In the genomic region with DNA sequence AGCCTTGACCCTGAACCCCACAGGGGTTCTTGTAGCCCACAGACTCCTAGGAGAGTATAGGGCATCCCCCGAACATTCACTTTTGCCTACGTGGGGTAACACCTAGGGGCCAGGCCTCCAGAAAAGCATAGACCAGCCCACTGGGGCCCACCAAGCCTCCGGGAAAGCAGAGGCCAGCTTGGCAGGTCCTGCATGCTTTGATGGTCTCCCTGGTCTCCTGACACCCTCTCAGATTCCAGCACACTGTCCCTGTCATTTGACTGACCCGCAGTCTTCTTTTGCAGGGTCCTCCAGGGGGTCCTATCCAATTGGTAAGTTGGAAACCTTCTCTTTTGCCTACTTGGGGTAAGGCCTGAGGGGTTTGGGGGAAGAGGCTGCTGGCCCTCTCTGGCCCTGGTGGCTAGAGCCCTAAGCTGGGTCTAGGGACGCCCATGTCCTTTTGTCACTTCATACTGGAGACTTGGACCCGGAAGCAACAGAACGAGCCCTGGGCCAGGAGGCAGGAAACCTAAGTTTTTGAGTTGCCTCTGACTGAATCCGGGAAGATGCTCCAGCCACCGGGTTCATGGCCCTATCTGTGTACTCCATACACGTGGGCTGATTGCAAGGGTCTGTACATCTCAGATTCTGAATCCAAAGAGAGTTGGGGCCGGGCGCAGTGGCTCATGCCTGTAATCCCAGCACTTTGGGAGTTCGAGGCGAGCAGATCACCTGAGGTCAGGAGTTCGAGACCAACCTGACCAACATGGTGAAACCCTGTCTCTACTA, we compare ENCODE assay signal across 33 cellular contexts. TPM values are rescaled to one million over a fixed set of nuclear protein-coding genes. Genes with fewer than 3 reads are reported as not detected.
A peak's percentile ranks its signal among the peaks of the same experiment; 100 is the strongest.
DNase-seq lines count a peak whose midpoint lies in the region; ATAC-seq and TF ChIP-seq lines count a peak whose summit lies in the region.
"Had no signal": no experiment of that assay in that cellular context is flagged by ENCODE, and none has a peak within 500 bp of the region (broad histone marks: within the 10 kb centered on the region; RNA-seq: fewer than 3 reads in every experiment).

No MANE protein-coding gene starts in this region.

- CTCF ChIA-PET in OCI-LY7 (lab: Charles Lee; ENCODE audit: unreplicated experiment) = no interaction called here

- no peak overlapping the region for H3K4me3 Mint-ChIP-seq in activated T-cell treated with anti-CD3 and anti-CD28 coated beads, Interleukin-2, amount 50 U/mL, for 24 hours
- no peak overlapping the region for H3K4me3 Mint-ChIP-seq in chondrocyte (ENCODE audit: unreplicated experiment)
- H3K4me3 Mint-ChIP-seq in osteocyte (ENCODE audit: unreplicated experiment) = no peak overlapping the region
- H3K4me3 Mint-ChIP-seq: activated T-helper 1 cell treated with anti-CD3 and anti-CD28 coated beads, Interleukin-12 subunit alpha, Interleukin-12 subunit beta, Interleukin-2, Interleukin-4 antibody, amounts not matched to agents 30 ng/mL and 10 ng/mL and 1 ng/mL, durations not matched to agents 14 hours and 24 hours and 36 hours; CD4-positive, CD25-positive, alpha-beta regulatory T cell; effector memory CD8-positive, alpha-beta T cell; IgD-negative memory B cell had no signal

- H3K27me3 Mint-ChIP-seq in activated T-cell treated with anti-CD3 and anti-CD28 coated beads, Interleukin-2, amount 50 U/mL, for 24 hours = no peaks in the 10 kb centered on the region
- no peaks in the 10 kb centered on the region for H3K27me3 Mint-ChIP-seq in chondrocyte (ENCODE audit: low read depth)
- no peaks in the 10 kb centered on the region for H3K27me3 Mint-ChIP-seq in osteocyte (ENCODE audit: unreplicated experiment)

- no peak overlapping the region for H2AFZ ChIP-seq in OCI-LY7 (ENCODE audit: low read length)

- no peak for TF ChIP-seq EP300 in transverse colon (IDR thresholded peaks at IDR 0.05; ENCODE audit: low read depth)

- no peaks in the 10 kb centered on the region for H4K20me1 ChIP-seq in OCI-LY7 (ENCODE audit: insufficient read depth, low read length)

- H3K4me1 ChIP-seq in transverse colon = no peaks in the 10 kb centered on the region
- no peaks in the 10 kb centered on the region for H3K4me1 ChIP-seq in OCI-LY7 (ENCODE audit: insufficient read depth, low read length, poor library complexity, severe bottlenecking)
- H3K4me1 ChIP-seq: breast epithelium, prostate gland, SJCRH30 had no signal

- DNase-seq in activated T-cell treated with anti-CD3 and anti-CD28 coated beads, Interleukin-2, amount 50 U/mL, for 24 hours = peak; percentile 13
- no peak for DNase-seq in activated T-cell treated with anti-CD3 and anti-CD28 coated beads, Interleukin-2, amount 50 U/mL, for 1 hour
- DNase-seq in chondrocyte (ENCODE audit: low spot score) (peak; percentile 39), osteocyte (ENCODE audit: extremely low spot score, unreplicated experiment) (peak; percentile 73), transverse colon (peak; percentile 3), activated gamma-delta T cell (lab: John Stamatoyannopoulos, UW) (no peak), OCI-LY7 (ENCODE audit: low spot score) (no peak)
- DNase-seq: 8988T; Calu3; CD4-positive, CD25-positive, alpha-beta regulatory T cell; cortex of kidney; DMS79; effector memory CD8-positive, alpha-beta T cell; mesenchymal stem cell; NCI-H446 treated with DMSO at 0.1 percent for 48 hours; NCI-H774; SJCRH30; stimulated activated CD4-positive, alpha-beta T cell treated with anti-CD3 and anti-CD28 coated beads, Interleukin-4, amount 100 ng/mL, for 1 hour; SW 1271 had no signal

- WGBS in transverse colon (ENCODE audit: low coverage in 1 of 2), 2 donors = 89% methylated on average over 15 of the region's 15 CpGs; no CpG with 5 or more reads in 1 of the 2 donors

- H3K4me2 ChIP-seq in OCI-LY7 (ENCODE audit: low read length) = no peak overlapping the region

- no peaks in the 10 kb centered on the region for H3K79me2 ChIP-seq in OCI-LY7 (ENCODE audit: insufficient read depth, low read depth, low read length)

- no peaks in the 10 kb centered on the region for H3K9me2 ChIP-seq in OCI-LY7 (ENCODE audit: insufficient read depth, low read length)

- no TSS peak for BruUV-seq in OCI-LY7 (replicated peaks; lab: Mats Ljungman, UMichigan)

- TF ChIP-seq CTCF in chondrocyte (IDR thresholded peaks at IDR 0.05) = no peak
- TF ChIP-seq CTCF in osteocyte (IDR thresholded peaks at IDR 0.05) = no peak
- no peak for TF ChIP-seq CTCF in transverse colon (IDR thresholded peaks at IDR 0.05)
- no peak for TF ChIP-seq CTCF in OCI-LY7 (conservative IDR thresholded peaks at IDR 0.05; ENCODE audit: low read length)

- H3K27me3 ChIP-seq in transverse colon = no peaks in the 10 kb centered on the region
- H3K27me3 ChIP-seq: breast epithelium, left lung, right lobe of liver, SJCRH30, upper lobe of left lung had no signal

- H3K36me3 ChIP-seq in transverse colon = no peaks in the 10 kb centered on the region
- no peaks in the 10 kb centered on the region for H3K36me3 ChIP-seq in OCI-LY7 (ENCODE audit: insufficient read depth, low read length)
- H3K36me3 ChIP-seq: breast epithelium, neutrophil, prostate gland, right lobe of liver, upper lobe of left lung had no signal

- intact Hi-C loops in transverse colon (cut with DNase I; ENCODE audit: low total_unique reads) = no loop called here
- intact Hi-C loops in OCI-LY7 (cut with micrococcal nuclease; ENCODE audit: unreplicated experiment) = no loop called here

- H3K4me3 ChIP-seq in transverse colon (no peak overlapping the region), OCI-LY7 (ENCODE audit: low read depth, low read length, poor library complexity, severe bottlenecking) (no peak overlapping the region)
- H3K4me3 ChIP-seq: breast epithelium, left lung, prostate gland, right lobe of liver, SJCRH30, upper lobe of left lung had no signal

- in situ Hi-C loops in transverse colon (cut with MboI; ENCODE audit: low pct_ligation_motif_present in 1 of 4, low pct_unique_long_range_greater_than_20kb in 1 of 4, low sequenced_read_pairs in 3 of 4) = no loop called here

- no peak overlapping the region for H3K27ac Mint-ChIP-seq in activated T-cell treated with anti-CD3 and anti-CD28 coated beads, Interleukin-2, amount 50 U/mL, for 24 hours
- H3K27ac Mint-ChIP-seq in chondrocyte (ENCODE audit: unreplicated experiment) (no peak overlapping the region), osteocyte (ENCODE audit: unreplicated experiment) (no peak overlapping the region)
- H3K27ac Mint-ChIP-seq: activated T-helper 1 cell treated with anti-CD3 and anti-CD28 coated beads, Interleukin-12 subunit alpha, Interleukin-12 subunit beta, Interleukin-2, Interleukin-4 antibody, amounts not matched to agents 30 ng/mL and 10 ng/mL and 1 ng/mL, durations not matched to agents 14 hours and 24 hours and 36 hours; CD4-positive, CD25-positive, alpha-beta regulatory T cell; effector memory CD8-positive, alpha-beta T cell; IgD-negative memory B cell had no signal

- peaks cover 4% of the 10 kb centered on the region for H3K4me1 Mint-ChIP-seq in activated T-cell treated with anti-CD3 and anti-CD28 coated beads, Interleukin-2, amount 50 U/mL, for 24 hours (ENCODE audit: low read depth)
- no peaks in the 10 kb centered on the region for H3K4me1 Mint-ChIP-seq in chondrocyte (ENCODE audit: low read depth)
- H3K4me1 Mint-ChIP-seq in osteocyte (ENCODE audit: unreplicated experiment) = no peaks in the 10 kb centered on the region

- no peak for ATAC-seq in GM18873 (IDR thresholded peaks at IDR 0.05; ENCODE audit: low FRiP score, unreplicated experiment)
- ATAC-seq: activated naive CD4-positive, alpha-beta T cell treated with anti-CD3 and anti-CD28 coated beads, Interleukin-2, amount 50 U/mL, for 72 hours; effector memory CD8-positive, alpha-beta T cell; left lung; right lobe of liver had no signal

- TF ChIP-seq POLR2A in transverse colon (IDR thresholded peaks at IDR 0.05) = no peak

- H3K9me3 Mint-ChIP-seq in activated T-cell treated with anti-CD3 and anti-CD28 coated beads, Interleukin-2, amount 50 U/mL, for 24 hours = no peaks in the 10 kb centered on the region
- H3K9me3 Mint-ChIP-seq in chondrocyte (ENCODE audit: low read depth) (no peaks in the 10 kb centered on the region), osteocyte (ENCODE audit: unreplicated experiment) (no peaks in the 10 kb centered on the region)
- H3K9me3 Mint-ChIP-seq: activated naive CD4-positive, alpha-beta T cell treated with anti-CD3 and anti-CD28 coated beads, Interleukin-2, amount 50 U/mL, for 72 hours; activated T-helper 1 cell treated with anti-CD3 and anti-CD28 coated beads, Interleukin-12 subunit alpha, Interleukin-12 subunit beta, Interleukin-2, Interleukin-4 antibody, amounts not matched to agents 30 ng/mL and 10 ng/mL and 1 ng/mL, durations not matched to agents 14 hours and 24 hours and 36 hours; effector memory CD8-positive, alpha-beta T cell; IgD-negative memory B cell had no signal

- POLR2A ChIA-PET in OCI-LY7 (lab: Charles Lee) = no interaction called here

- H3K9me3 ChIP-seq in transverse colon (no peaks in the 10 kb centered on the region), OCI-LY7 (ENCODE audit: low read length) (no peaks in the 10 kb centered on the region)
- H3K9me3 ChIP-seq: breast epithelium, left lung, neutrophil, prostate gland, right lobe of liver, upper lobe of left lung had no signal

- H3K36me3 Mint-ChIP-seq in activated T-cell treated with anti-CD3 and anti-CD28 coated beads, Interleukin-2, amount 50 U/mL, for 24 hours (ENCODE audit: low read depth) = no peaks in the 10 kb centered on the region
- H3K36me3 Mint-ChIP-seq in chondrocyte (ENCODE audit: low read depth) = peaks cover 17% of the 10 kb centered on the region
- H3K36me3 Mint-ChIP-seq in osteocyte (ENCODE audit: unreplicated experiment) = peaks cover 20% of the 10 kb centered on the region
- H3K36me3 Mint-ChIP-seq: activated naive CD4-positive, alpha-beta T cell treated with anti-CD3 and anti-CD28 coated beads, Interleukin-2, amount 50 U/mL, for 72 hours; CD4-positive, CD25-positive, alpha-beta regulatory T cell; IgD-negative memory B cell had no signal

- no peak overlapping the region for H3K27ac ChIP-seq in transverse colon
- no peak overlapping the region for H3K27ac ChIP-seq in OCI-LY7 (ENCODE audit: low read depth, low read length, poor library complexity, severe bottlenecking)
- H3K27ac ChIP-seq: breast epithelium, left lung, neutrophil, prostate gland, right lobe of liver, SJCRH30, upper lobe of left lung had no signal

RNA-seq across cellular contexts. Expression of a gene that starts 20.9 kb away (rescaled TPM):
- total RNA-seq in chondrocyte = not detected in 3 replicates
- total RNA-seq in osteocyte = not detected in 2 replicates
- not detected for total RNA-seq in transverse colon
- not detected in 2 replicates for total RNA-seq in OCI-LY7 (2014; rRNA removed; shearing (Covaris generic))
- not detected in 2 replicates for total RNA-seq in OCI-LY7 (2022)
- total RNA-seq: activated CD8-positive, alpha-beta memory T cell treated with anti-CD3 and anti-CD28 coated beads for 36 hours; activated naive CD4-positive, alpha-beta T cell treated with anti-CD3 and anti-CD28 coated beads, Interleukin-2, amount 50 U/mL, for 72 hours; activated T-helper 1 cell treated with anti-CD3 and anti-CD28 coated beads, Interleukin-12 subunit alpha, Interleukin-12 subunit beta, Interleukin-2, Interleukin-4 antibody, amounts not matched to agents 30 ng/mL and 10 ng/mL and 1 ng/mL, durations not matched to agents 14 hours and 24 hours and 36 hours; Calu3; CD4-positive, CD25-positive, alpha-beta regulatory T cell; epithelial cell of proximal tubule; glomerular endothelial cell; myocyte; prostate gland; SJCRH30 had no signal

RNA-seq across cellular contexts. Expression of a gene that starts 27.7 kb away (rescaled TPM):
- not detected in 3 replicates for total RNA-seq in chondrocyte
- not detected in 2 replicates for total RNA-seq in osteocyte
- total RNA-seq in transverse colon = not detected
- not detected in 2 replicates for total RNA-seq in OCI-LY7 (2014; rRNA removed; shearing (Covaris generic))
- not detected in 2 replicates for total RNA-seq in OCI-LY7 (2022)
- total RNA-seq: activated CD8-positive, alpha-beta memory T cell treated with anti-CD3 and anti-CD28 coated beads for 36 hours; activated naive CD4-positive, alpha-beta T cell treated with anti-CD3 and anti-CD28 coated beads, Interleukin-2, amount 50 U/mL, for 72 hours; activated T-helper 1 cell treated with anti-CD3 and anti-CD28 coated beads, Interleukin-12 subunit alpha, Interleukin-12 subunit beta, Interleukin-2, Interleukin-4 antibody, amounts not matched to agents 30 ng/mL and 10 ng/mL and 1 ng/mL, durations not matched to agents 14 hours and 24 hours and 36 hours; Calu3; CD4-positive, CD25-positive, alpha-beta regulatory T cell; epithelial cell of proximal tubule; glomerular endothelial cell; myocyte; SJCRH30 had no signal

Comparison
In these comparisons a context has a peak if more than half of its experiments do, and no peak if none do; other contexts are left out.
1. DNase-seq: peak in activated T-cell treated with anti-CD3 and anti-CD28 coated beads, Interleukin-2, amount 50 U/mL, for 24 hours (single experiment), chondrocyte (single experiment), osteocyte (single experiment) and transverse colon (single experiment); none in activated T-cell treated with anti-CD3 and anti-CD28 coated beads, Interleukin-2, amount 50 U/mL, for 1 hour (single experiment), activated gamma-delta T cell (single experiment) and OCI-LY7 (single experiment).